ENCODE assay signal across 8 cellular contexts in genomic region chr11:65720237-65720934, GRCh38. TPM values are rescaled to one million over a fixed set of nuclear protein-coding genes. Genes with fewer than 3 reads are reported as not detected.
DNase-seq lines count a peak whose midpoint lies in the region; ATAC-seq lines count a peak whose summit lies in the region.

Gene RNASEH2C, minus strand, starts transcription at chr11:65720798. Its CDS starts 40 bp downstream, at chr11:65720758.

- WGBS in mesodermal cell (ENCODE audit: insufficient coverage in 2 of 2), 2 experiments: 0 to 1% methylated on average over 59 to 65 of the region's 76 CpGs

- H3K27ac Mint-ChIP-seq in CD8-positive, alpha-beta memory T cell: peak within 1 kb of the TSS; percentile 83 to 95 (median 86)

- CTCF ChIA-PET in CD8-positive, alpha-beta memory T cell (lab: Charles Lee): interaction anchor here (0.9 to 2.2 kb wide), 6 partner anchors 9 to 325 kb away, joined by 3 to 19 read pairs (median 4); partner anchors contain the start of genes AP5B1, FAM89B, KAT5 and MUS81

- H3K9me3 ChIP-seq in CD8-positive, alpha-beta memory T cell (ENCODE audit: low read length): no peaks in the 10 kb centered on the region
- H3K9me3 ChIP-seq in mesodermal cell (ENCODE audit: control insufficient read depth, low read length): no peaks in the 10 kb centered on the region

- H3K4me1 ChIP-seq in CD8-positive, alpha-beta memory T cell (ENCODE audit: insufficient read depth, low read length): peaks cover 18% of the 10 kb centered on the region
- H3K4me1 ChIP-seq in mesodermal cell (ENCODE audit: control insufficient read depth, insufficient read depth, low read length, poor library complexity, severe bottlenecking): peaks cover 9% of the 10 kb centered on the region

- peak within 1 kb of the TSS; percentile 84 for H3K4me3 ChIP-seq in CD8-positive, alpha-beta memory T cell (ENCODE audit: low read length)
- peak within 1 kb of the TSS; percentile 74 for H3K4me3 ChIP-seq in mesodermal cell (ENCODE audit: extremely low read depth, insufficient read depth, low read length, poor library complexity, severe bottlenecking)

- in situ Hi-C loops in endometrial microvascular endothelial cells (cut with HindIII; ENCODE audit: inconsistent ontology term, low pct_unique_long_range_greater_than_20kb, low sequenced_read_pairs): no loop called here

- no peaks in the 10 kb centered on the region for H3K9me3 Mint-ChIP-seq in CD8-positive, alpha-beta memory T cell

- no peaks in the 10 kb centered on the region for H3K27me3 Mint-ChIP-seq in CD8-positive, alpha-beta memory T cell

- POLR2A ChIA-PET in CD8-positive, alpha-beta memory T cell (lab: Charles Lee): interaction anchor here (0.7 to 1.4 kb wide), 4 partner anchors 8 to 169 kb away, joined by 4 to 19 read pairs (median 6); partner anchors contain the start of genes AP5B1, CCDC85B, KAT5 and RELA

- H3K27ac ChIP-seq in CD8-positive, alpha-beta memory T cell (ENCODE audit: low read depth, low read length): peak within 1 kb of the TSS; percentile 59
- H3K27ac ChIP-seq in mesodermal cell (ENCODE audit: low read depth, low read length, severe bottlenecking): peak within 1 kb of the TSS; percentile 66

- peaks cover 0 to 49% (median 4%) of the 10 kb centered on the region in 3 donors for H3K36me3 Mint-ChIP-seq in CD8-positive, alpha-beta memory T cell

- DNase-seq in CD8-positive, alpha-beta memory T cell: peak; percentile 61 to 80 (median 72)
- peak; percentile 74 for DNase-seq in HS-27A (ENCODE audit: low read depth)
- DNase-seq in NOMO-1 treated with DMSO at 0.1 percent for 48 hours (lab: John Stamatoyannopoulos, UW; ENCODE audit: unreplicated experiment): peak; percentile 64
- peak; percentile 24 for DNase-seq in activated CD8-positive, alpha-beta memory T cell treated with anti-CD3 and anti-CD28 coated beads, Interleukin-2, amount 50 U/mL, for 1 hour (ENCODE audit: extremely low read depth)
- DNase-seq in stimulated activated CD8-positive, alpha-beta memory T cell treated with anti-CD3 and anti-CD28 coated beads, Interleukin-15, amount 100 ng/mL, for 24 hours (ENCODE audit: low read depth): peak; percentile 45

- peaks cover 34% of the 10 kb centered on the region for H3K36me3 ChIP-seq in CD8-positive, alpha-beta memory T cell (ENCODE audit: insufficient read depth, low read length)
- peaks cover 40% of the 10 kb centered on the region for H3K36me3 ChIP-seq in mesodermal cell (ENCODE audit: control insufficient read depth, insufficient read depth, low read length)

- peak; percentile 86 for ATAC-seq in GM19463 (IDR thresholded peaks at IDR 0.05; ENCODE audit: unreplicated experiment)

- peak within 1 kb of the TSS; percentile 87 to 99 (median 89) for H3K4me3 Mint-ChIP-seq in CD8-positive, alpha-beta memory T cell

- peaks cover 22 to 38% (median 28%) of the 10 kb centered on the region in 3 donors for H3K4me1 Mint-ChIP-seq in CD8-positive, alpha-beta memory T cell

- H3K27me3 ChIP-seq in CD8-positive, alpha-beta memory T cell (ENCODE audit: insufficient read depth, low read length, poor library complexity, severe bottlenecking): no peaks in the 10 kb centered on the region

RNA-seq across cellular contexts. Expression of gene RNASEH2C, which starts in this region (rescaled TPM):
- total RNA-seq in CD8-positive, alpha-beta memory T cell: 100 to 1,000 TPM; 106 to 114 TPM
- polyA plus RNA-seq in CD8-positive, alpha-beta memory T cell: 87.7 TPM
- total RNA-seq in endometrial microvascular endothelial cells (ENCODE audit: inconsistent ontology term): 110 TPM
- polyA plus RNA-seq in mesodermal cell (2013, experiment 1 of 2): 21.8 TPM
- polyA plus RNA-seq in mesodermal cell (2013, experiment 2 of 2): 13.3 TPM

Comparison
In these comparisons a context has a peak if more than half of its experiments do, and no peak if none do; other contexts are left out.
1. Peak in every context shown above with its lines: DNase-seq, ATAC-seq, H3K4me3 ChIP-seq and H3K27ac ChIP-seq.
2. DNase-seq: peak in every context shown above with its lines; median percentile 74 in HS-27A; 72 in CD8-positive, alpha-beta memory T cell; 64 in NOMO-1 treated with DMSO at 0.1 percent for 48 hours; 45 in stimulated activated CD8-positive, alpha-beta memory T cell treated with anti-CD3 and anti-CD28 coated beads, Interleukin-15, amount 100 ng/mL, for 24 hours; 24 in activated CD8-positive, alpha-beta memory T cell treated with anti-CD3 and anti-CD28 coated beads, Interleukin-2, amount 50 U/mL, for 1 hour.